ENCODE assay signal across 14 cellular contexts in the genomic region with DNA sequence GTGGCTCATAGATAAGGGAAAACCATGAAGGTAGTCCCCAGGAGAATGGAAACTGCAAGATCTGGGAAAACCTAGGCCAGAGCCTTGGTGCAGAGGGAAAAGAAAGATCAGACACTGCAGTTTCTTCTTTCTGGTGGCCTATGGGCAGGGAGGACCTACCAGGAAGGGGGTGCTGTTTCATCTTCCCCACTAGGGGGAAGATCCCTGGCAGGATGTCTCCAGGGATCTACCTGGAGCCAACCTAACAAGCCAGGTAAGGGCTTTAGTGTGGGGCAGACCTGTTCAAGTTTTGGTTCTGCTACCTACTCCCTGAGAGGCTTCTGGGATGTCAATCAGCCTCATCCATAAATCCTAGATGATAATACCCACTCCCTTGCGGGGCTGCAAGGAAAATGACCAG. TPM values are rescaled to one million over a fixed set of nuclear protein-coding genes. Genes with fewer than 3 reads are reported as not detected.
DNase-seq lines count a peak whose midpoint lies in the region; ATAC-seq and TF ChIP-seq lines count a peak whose summit lies in the region.
"Had no signal": no experiment of that assay in that cellular context is flagged by ENCODE, and none has a peak within 500 bp of the region (broad histone marks: within the 10 kb centered on the region; RNA-seq: fewer than 3 reads in every experiment).

No MANE protein-coding gene starts in this region.

- H3K4me3 ChIP-seq in ACC112 (ENCODE audit: low read depth, low read length) = no peak overlapping the region
- H3K4me3 ChIP-seq in hepatocyte = no peak overlapping the region
- no peak overlapping the region for H3K4me3 ChIP-seq in suprapubic skin
- no peak overlapping the region for H3K4me3 ChIP-seq in vagina

- no peak overlapping the region for H3T11ph ChIP-seq in H9 (ENCODE audit: low read length)

- ATAC-seq in activated T-helper 17 cell treated with anti-CD3 and anti-CD28 coated beads, Interleukin-2, amount 50 U/mL, for 72 hours (replicated peaks) = no peak
- no peak for ATAC-seq in HG03342 (IDR thresholded peaks at IDR 0.05; ENCODE audit: unreplicated experiment)

- no peak overlapping the region for H3K23ac ChIP-seq in H9 (ENCODE audit: insufficient read length, low read depth, low read length)

- H2AK5ac ChIP-seq in H9 (ENCODE audit: insufficient read length, low read length) = no peak overlapping the region

- H3K9me3 Mint-ChIP-seq in H9 = no peaks in the 10 kb centered on the region
- H3K9me3 Mint-ChIP-seq in activated T-helper 17 cell treated with anti-CD3 and anti-CD28 coated beads, Interleukin-2, amount 50 U/mL, for 72 hours = no peaks in the 10 kb centered on the region
- H3K9me3 Mint-ChIP-seq in glutamatergic neuron (ENCODE audit: unreplicated experiment) = no peaks in the 10 kb centered on the region
- H3K9me3 Mint-ChIP-seq: activated CD4-positive, alpha-beta memory T cell treated with anti-CD3 and anti-CD28 coated beads, Interleukin-2, amount 10 ng/mL, durations not matched to agents 7 days and 5 days had no signal

- H3K36me3 ChIP-seq in ACC112 (ENCODE audit: insufficient read depth, low read length) (no peaks in the 10 kb centered on the region), hepatocyte (replicated peaks; ENCODE audit: insufficient read depth, low read depth) (no peaks in the 10 kb centered on the region), suprapubic skin (peaks cover 5% of the 10 kb centered on the region), vagina (peaks cover 0 to 8% of the 10 kb centered on the region in 2 donors)

- H3K4me1 Mint-ChIP-seq in H9 = peaks cover 9 to 14% of the 10 kb centered on the region in 2 experiments
- H3K4me1 Mint-ChIP-seq in activated T-helper 17 cell treated with anti-CD3 and anti-CD28 coated beads, Interleukin-2, amount 50 U/mL, for 72 hours = peaks cover 5% of the 10 kb centered on the region
- peaks cover 6% of the 10 kb centered on the region for H3K4me1 Mint-ChIP-seq in glutamatergic neuron (ENCODE audit: low read depth, unreplicated experiment)

- no peak overlapping the region for H2BK20ac ChIP-seq in H9 (ENCODE audit: low read depth, low read length, poor library complexity, severe bottlenecking)

- no peaks in the 10 kb centered on the region for H3K27me3 Mint-ChIP-seq in H9 (ENCODE audit: low read depth)
- H3K27me3 Mint-ChIP-seq in activated T-helper 17 cell treated with anti-CD3 and anti-CD28 coated beads, Interleukin-2, amount 50 U/mL, for 72 hours = no peaks in the 10 kb centered on the region
- peaks cover 4% of the 10 kb centered on the region for H3K27me3 Mint-ChIP-seq in glutamatergic neuron (ENCODE audit: unreplicated experiment)
- H3K27me3 Mint-ChIP-seq: activated CD4-positive, alpha-beta memory T cell treated with anti-CD3 and anti-CD28 coated beads, Interleukin-2, amount 10 ng/mL, durations not matched to agents 7 days and 5 days had no signal

- H3K79me1 ChIP-seq in H9 (ENCODE audit: insufficient read depth, low read depth, low read length, poor library complexity, severe bottlenecking) = no peaks in the 10 kb centered on the region

- H3K4me1 ChIP-seq in ACC112 (ENCODE audit: control insufficient read depth, insufficient read depth, low read length, unreplicated experiment) = peaks cover 50% of the 10 kb centered on the region
- H3K4me1 ChIP-seq in H9 (ENCODE audit: insufficient read depth, low read length) = no peaks in the 10 kb centered on the region
- H3K4me1 ChIP-seq in hepatocyte (ENCODE audit: insufficient read depth) = peaks cover 3% of the 10 kb centered on the region
- H3K4me1 ChIP-seq in suprapubic skin = peaks cover 25% of the 10 kb centered on the region
- H3K4me1 ChIP-seq in vagina = peaks cover 39% of the 10 kb centered on the region
- H3K4me1 ChIP-seq: parathyroid adenoma had no signal

- H3K9me3 ChIP-seq in H9 (ENCODE audit: control insufficient read depth, low read depth, low read length) = no peaks in the 10 kb centered on the region
- no peaks in the 10 kb centered on the region for H3K9me3 ChIP-seq in hepatocyte (ENCODE audit: low read depth)
- no peaks in the 10 kb centered on the region for H3K9me3 ChIP-seq in suprapubic skin
- H3K9me3 ChIP-seq in vagina = no peaks in the 10 kb centered on the region

- intact Hi-C loops in vagina (cut with DNase I) = no loop called here

- TF ChIP-seq POLR2A in suprapubic skin (IDR thresholded peaks at IDR 0.05) = no peak
- TF ChIP-seq POLR2A in vagina (IDR thresholded peaks at IDR 0.05) = no peak

- H2BK15ac ChIP-seq in H9 (ENCODE audit: low read depth, low read length) = no peak overlapping the region

- H4K20me1 ChIP-seq in H9 (ENCODE audit: control insufficient read depth, insufficient read depth, insufficient read length) = no peaks in the 10 kb centered on the region
- no peaks in the 10 kb centered on the region for H4K20me1 ChIP-seq in hepatocyte (ENCODE audit: insufficient read depth, poor library complexity, severe bottlenecking)

- H2AFZ ChIP-seq in ACC112 (ENCODE audit: low read length, unreplicated experiment) (no peak overlapping the region), H9 (ENCODE audit: low read length) (no peak overlapping the region), hepatocyte (no peak overlapping the region)
- H2AFZ ChIP-seq: parathyroid adenoma had no signal

- H4K5ac ChIP-seq in H9 (ENCODE audit: insufficient read length, low read depth, low read length) = no peak overlapping the region

- H3K27me3 ChIP-seq in ACC112 (ENCODE audit: insufficient read depth, low read length) = no peaks in the 10 kb centered on the region
- no peaks in the 10 kb centered on the region for H3K27me3 ChIP-seq in H9 (ENCODE audit: insufficient read depth, low read length)
- no peaks in the 10 kb centered on the region for H3K27me3 ChIP-seq in hepatocyte
- H3K27me3 ChIP-seq in suprapubic skin = no peaks in the 10 kb centered on the region
- H3K27me3 ChIP-seq in vagina = no peaks in the 10 kb centered on the region

- WGBS in H9 (ENCODE audit: extremely low coverage, insufficient read length, low lambda C conversion rate) = no CpG with 5 or more reads among the region's 1 CpG
- 90% methylated on average over 1 of the region's 1 CpG for WGBS in hepatocyte (ENCODE audit: low lambda C conversion rate, missing lambda C conversion rate)
- WGBS in suprapubic skin = 80% methylated on average over 1 of the region's 1 CpG

- H3K27ac ChIP-seq in ACC112 (ENCODE audit: low read depth, low read length) (peak overlapping the region; percentile 42; the same call in 1 of the 2 replicates), H9 (ENCODE audit: insufficient read length, low read depth, low read length) (no peak overlapping the region), hepatocyte (peak overlapping the region; percentile 60), suprapubic skin (no peak overlapping the region), vagina (no peak overlapping the region)
- H3K27ac ChIP-seq: parathyroid adenoma had no signal

- no peak overlapping the region for H3K56ac ChIP-seq in H9 (ENCODE audit: insufficient read length, low read depth, low read length)

- H3K4me2 ChIP-seq in H9 (ENCODE audit: insufficient read depth, insufficient read length, low read length) (no peak overlapping the region), hepatocyte (no peak overlapping the region)

- H3K79me2 ChIP-seq in ACC112 (ENCODE audit: control insufficient read depth, insufficient read depth, low read length, unreplicated experiment) = peaks cover 62% of the 10 kb centered on the region
- H3K79me2 ChIP-seq in H9 (ENCODE audit: insufficient read depth, low read length) = no peaks in the 10 kb centered on the region
- peaks cover 84% of the 10 kb centered on the region for H3K79me2 ChIP-seq in hepatocyte

- H4K8ac ChIP-seq in H9 (replicated peaks; ENCODE audit: insufficient read length, low read depth, low read length) = no peak overlapping the region

- peak overlapping the region in 2 of 3 experiments; percentile 65 to 78; a peak in 1 of 7 replicates for H3K27ac Mint-ChIP-seq in H9
- peak overlapping the region; percentile 23 for H3K27ac Mint-ChIP-seq in activated T-helper 17 cell treated with anti-CD3 and anti-CD28 coated beads, Interleukin-2, amount 50 U/mL, for 72 hours
- H3K27ac Mint-ChIP-seq in glutamatergic neuron (ENCODE audit: unreplicated experiment) = no peak overlapping the region
- H3K27ac Mint-ChIP-seq: activated CD4-positive, alpha-beta memory T cell treated with anti-CD3 and anti-CD28 coated beads, Interleukin-2, amount 10 ng/mL, durations not matched to agents 7 days and 5 days had no signal

- H3K9ac ChIP-seq in H9 (ENCODE audit: extremely low read depth, insufficient read length, low read length) = no peak overlapping the region
- H3K9ac ChIP-seq: parathyroid adenoma had no signal

- no peak overlapping the region for H3K14ac ChIP-seq in H9 (ENCODE audit: insufficient read depth, low read length)

- TF ChIP-seq EP300 in suprapubic skin (IDR thresholded peaks at IDR 0.05) = no peak

- H2BK5ac ChIP-seq in H9 (ENCODE audit: insufficient read length, low read length) = no peak overlapping the region

- no peak overlapping the region for H3K18ac ChIP-seq in H9 (ENCODE audit: insufficient read length, low read depth, low read length)

- H3K4ac ChIP-seq in H9 (ENCODE audit: low read depth, low read length) = no peak overlapping the region

- H3K23me2 ChIP-seq in H9 (ENCODE audit: insufficient read length, low read depth, low read length, poor library complexity, severe bottlenecking) = no peaks in the 10 kb centered on the region

- H3K4me3 Mint-ChIP-seq in H9 (no peak overlapping the region), glutamatergic neuron (ENCODE audit: unreplicated experiment) (no peak overlapping the region)
- no peak overlapping the region for H3K4me3 Mint-ChIP-seq in activated T-helper 17 cell treated with anti-CD3 and anti-CD28 coated beads, Interleukin-2, amount 50 U/mL, for 72 hours
- H3K4me3 Mint-ChIP-seq: activated CD4-positive, alpha-beta memory T cell treated with anti-CD3 and anti-CD28 coated beads, Interleukin-2, amount 10 ng/mL, durations not matched to agents 7 days and 5 days had no signal

- peak; percentile 67 for DNase-seq in H9
- DNase-seq in hepatocyte (ENCODE audit: low spot score) = no peak
- no peak for DNase-seq in suprapubic skin (ENCODE audit: low spot score in 2 of 2)
- DNase-seq in vagina (ENCODE audit: extremely low spot score in 2 of 2) = no peak
- DNase-seq in glutamatergic neuron = no peak
- DNase-seq: activated CD4-positive, alpha-beta memory T cell treated with anti-CD3 and anti-CD28 coated beads, Interleukin-2, amount 10 ng/mL, durations not matched to agents 7 days and 5 days; activated gamma-delta T cell treated with Interleukin-2 at 50 U/mL for 16 hours; caudate nucleus; DMS79; mesenchymal stem cell had no signal

- H4K91ac ChIP-seq in H9 (ENCODE audit: insufficient read length, low read depth, low read length) = no peak overlapping the region

- H2BK12ac ChIP-seq in H9 (ENCODE audit: insufficient read length, low read depth, low read length) = no peak overlapping the region

- H3K36me3 Mint-ChIP-seq in H9 (ENCODE audit: insufficient read depth in 1 of 3, low read depth in 3 of 3) (no peaks in the 10 kb centered on the region; a peak in 2 of 7 replicates), glutamatergic neuron (ENCODE audit: unreplicated experiment) (peaks cover 3% of the 10 kb centered on the region)
- H3K36me3 Mint-ChIP-seq in activated T-helper 17 cell treated with anti-CD3 and anti-CD28 coated beads, Interleukin-2, amount 50 U/mL, for 72 hours (ENCODE audit: low read depth) = peaks cover 11% of the 10 kb centered on the region

- H3K9me2 ChIP-seq in hepatocyte (replicated peaks; ENCODE audit: insufficient read depth) = no peaks in the 10 kb centered on the region

- no peak overlapping the region for H2BK120ac ChIP-seq in H9 (ENCODE audit: low read depth, low read length, poor library complexity, severe bottlenecking)

- TF ChIP-seq CTCF in H9 (conservative IDR thresholded peaks at IDR 0.05) (peak; percentile 66), hepatocyte (IDR thresholded peaks at IDR 0.05; ENCODE audit: poor library complexity) (peak; percentile 5), suprapubic skin (IDR thresholded peaks at IDR 0.05) (peak in 1 of 2 donors; percentile 22), vagina (IDR thresholded peaks at IDR 0.05) (no peak), glutamatergic neuron (IDR thresholded peaks at IDR 0.05; ENCODE audit: partially characterized antibody, unreplicated experiment) (no peak)

RNA-seq across cellular contexts. Expression of a gene that starts 21.4 kb away (rescaled TPM):
- total RNA-seq in H9 (2021) (4.6 and 5.1 TPM in 2 replicates), hepatocyte (27.5 and 29.6 TPM in 2 replicates), suprapubic skin (100 to 1,000 TPM; 128 to 259 (median 162) TPM), vagina (88.6 TPM), glutamatergic neuron (ENCODE audit: unreplicated experiment) (62.8 TPM)
- total RNA-seq in activated T-helper 17 cell treated with anti-CD3 and anti-CD28 coated beads, Interleukin-2, amount 50 U/mL, for 72 hours = 10 to 100 TPM; 20.4 to 24.8 TPM
- polyA plus RNA-seq in hepatocyte = 21.5 and 41.1 TPM in 2 replicates

RNA-seq across cellular contexts. Expression of a gene that starts 21.9 kb away (rescaled TPM):
- total RNA-seq in H9 (2021) (0.31 and 0.68 TPM in 2 replicates), hepatocyte (1.1 TPM in 2 replicates), suprapubic skin (10 to 100 TPM in 1 of 4 donors, 1 to 10 TPM in 3; 2.0 to 10.6 (median 5.5) TPM), vagina (0.74 TPM), glutamatergic neuron (ENCODE audit: unreplicated experiment) (0.29 TPM)
- total RNA-seq in activated T-helper 17 cell treated with anti-CD3 and anti-CD28 coated beads, Interleukin-2, amount 50 U/mL, for 72 hours = under 1 TPM in 1 of 2 donors, not detected in 1; 0.58 TPM
- 1.8 and 3.2 TPM in 2 replicates for polyA plus RNA-seq in hepatocyte
- total RNA-seq: activated CD4-positive, alpha-beta memory T cell treated with anti-CD3 and anti-CD28 coated beads, Interleukin-2, amount 10 ng/mL, durations not matched to agents 7 days and 5 days had no signal

Comparison
In these comparisons a context has a peak if more than half of its experiments do, and no peak if none do; other contexts are left out.
1. H3K27ac ChIP-seq: peak in ACC112 (single experiment) and hepatocyte (single experiment); none in H9 (single experiment), suprapubic skin (single experiment) and vagina (single experiment).
2. CTCF ChIP-seq: peak in H9 (single experiment) and hepatocyte (single experiment); none in vagina (0 of 3) and glutamatergic neuron (single experiment).